ENCODE assay signal across 19 cellular contexts in the genomic region with DNA sequence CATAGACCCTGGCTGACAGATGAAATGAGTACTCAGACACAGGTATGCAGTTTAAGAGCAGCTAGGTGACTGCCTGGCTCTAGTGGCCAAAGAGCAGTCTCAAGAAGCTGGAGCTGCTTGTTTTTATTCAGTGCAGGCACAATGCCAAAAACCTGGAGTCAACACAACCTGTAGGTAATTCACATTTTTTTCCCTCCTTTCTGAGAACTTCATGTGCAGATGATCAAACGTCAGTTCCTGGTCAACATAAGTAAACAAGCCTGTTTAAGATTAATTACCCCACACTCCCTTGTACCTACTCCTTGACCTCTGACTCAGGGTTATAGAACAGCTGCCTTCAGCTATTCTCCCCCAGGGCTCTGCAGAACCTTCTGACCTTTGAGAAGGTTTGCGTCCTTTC.
"Had no signal": no experiment of that assay in that cellular context is flagged by ENCODE, and none has a peak within 500 bp of the region (broad histone marks: within the 10 kb centered on the region; RNA-seq: fewer than 3 reads in every experiment).

No MANE protein-coding gene starts in this region.

- H3K27me3 ChIP-seq: thyroid gland had no signal

- H3K27ac Mint-ChIP-seq: activated B cell treated with CpG ODN at 0.5 μM for 24 hours; activated CD4-positive, alpha-beta T cell treated with anti-CD3 and anti-CD28 coated beads, Interleukin-2, amount 10 ng/mL, durations not matched to agents 7 days and 5 days; activated naive CD4-positive, alpha-beta T cell treated with anti-CD3 and anti-CD28 coated beads, Interleukin-2, amount 50 U/mL, for 24 hours; brain; dendritic cell treated with granulocyte-macrophage colony-stimulating factor and Interleukin-4, amounts not matched to agents 40 ng/mL and 50 ng/mL, for 4 days; effector memory CD8-positive, alpha-beta T cell; immature natural killer cell; naive B cell; stimulated activated effector memory CD8-positive, alpha-beta T cell treated with anti-CD3 and anti-CD28 coated beads, Interleukin-12 subunit alpha, Interleukin-12 subunit beta, amount 100 ng/mL, for 72 hours; T-helper 17 cell had no signal

- H3K4me1 ChIP-seq: thyroid gland had no signal

- H3K36me3 ChIP-seq: thyroid gland had no signal

- ATAC-seq: effector memory CD8-positive, alpha-beta T cell; left cardiac atrium; right cardiac atrium; stimulated activated effector memory CD8-positive, alpha-beta T cell treated with anti-CD3 and anti-CD28 coated beads, Interleukin-12 subunit alpha, Interleukin-12 subunit beta, amount 100 ng/mL, for 72 hours; T-helper 17 cell had no signal

- H3K9me3 ChIP-seq: thyroid gland had no signal

- H3K36me3 Mint-ChIP-seq: brain; immature natural killer cell; naive B cell; stimulated activated effector memory CD8-positive, alpha-beta T cell treated with anti-CD3 and anti-CD28 coated beads, Interleukin-12 subunit alpha, Interleukin-12 subunit beta, amount 100 ng/mL, for 72 hours had no signal

- H3K4me3 Mint-ChIP-seq: activated B cell treated with CpG ODN at 0.5 μM for 24 hours; activated CD4-positive, alpha-beta T cell treated with anti-CD3 and anti-CD28 coated beads, Interleukin-2, amount 10 ng/mL, durations not matched to agents 7 days and 5 days; activated naive CD4-positive, alpha-beta T cell treated with anti-CD3 and anti-CD28 coated beads, Interleukin-2, amount 50 U/mL, for 24 hours; brain; central memory CD8-positive, alpha-beta T cell; dendritic cell treated with granulocyte-macrophage colony-stimulating factor and Interleukin-4, amounts not matched to agents 40 ng/mL and 50 ng/mL, for 4 days; effector memory CD8-positive, alpha-beta T cell; immature natural killer cell; naive B cell; stimulated activated effector memory CD8-positive, alpha-beta T cell treated with anti-CD3 and anti-CD28 coated beads, Interleukin-12 subunit alpha, Interleukin-12 subunit beta, amount 100 ng/mL, for 72 hours; T-helper 17 cell had no signal

- H3K4me3 ChIP-seq: lung, thyroid gland had no signal

- H3K9me3 Mint-ChIP-seq: activated CD4-positive, alpha-beta T cell treated with anti-CD3 and anti-CD28 coated beads, Interleukin-2, amount 10 ng/mL, durations not matched to agents 7 days and 5 days; activated naive CD4-positive, alpha-beta T cell treated with anti-CD3 and anti-CD28 coated beads, Interleukin-2, amount 50 U/mL, for 24 hours; brain; central memory CD8-positive, alpha-beta T cell; dendritic cell treated with granulocyte-macrophage colony-stimulating factor and Interleukin-4, amounts not matched to agents 40 ng/mL and 50 ng/mL, for 4 days; effector memory CD8-positive, alpha-beta T cell; stimulated activated effector memory CD8-positive, alpha-beta T cell treated with anti-CD3 and anti-CD28 coated beads, Interleukin-12 subunit alpha, Interleukin-12 subunit beta, amount 100 ng/mL, for 72 hours had no signal

- H3K4me1 Mint-ChIP-seq: activated B cell treated with CpG ODN at 0.5 μM for 24 hours; activated CD4-positive, alpha-beta T cell treated with anti-CD3 and anti-CD28 coated beads, Interleukin-2, amount 10 ng/mL, durations not matched to agents 7 days and 5 days; activated naive CD4-positive, alpha-beta T cell treated with anti-CD3 and anti-CD28 coated beads, Interleukin-2, amount 50 U/mL, for 24 hours; brain; central memory CD8-positive, alpha-beta T cell; immature natural killer cell; naive B cell; stimulated activated effector memory CD8-positive, alpha-beta T cell treated with anti-CD3 and anti-CD28 coated beads, Interleukin-12 subunit alpha, Interleukin-12 subunit beta, amount 100 ng/mL, for 72 hours; T-helper 17 cell had no signal

- H3K27me3 Mint-ChIP-seq: brain had no signal

- H3K27ac ChIP-seq: thyroid gland had no signal

- DNase-seq: activated B cell treated with CpG ODN at 0.5 μM for 24 hours; activated CD4-positive, alpha-beta T cell treated with anti-CD3 and anti-CD28 coated beads, Interleukin-2, amount 10 ng/mL, durations not matched to agents 7 days and 5 days; activated T-cell treated with anti-CD3 and anti-CD28 coated beads, Interleukin-2, amount 50 U/mL, for 1 hour; amygdala; effector memory CD8-positive, alpha-beta T cell; erythroblast; immature natural killer cell; left cardiac atrium; naive B cell; posterior cingulate gyrus; right cardiac atrium; T-helper 17 cell; thyroid gland had no signal
